In the genomic region with DNA sequence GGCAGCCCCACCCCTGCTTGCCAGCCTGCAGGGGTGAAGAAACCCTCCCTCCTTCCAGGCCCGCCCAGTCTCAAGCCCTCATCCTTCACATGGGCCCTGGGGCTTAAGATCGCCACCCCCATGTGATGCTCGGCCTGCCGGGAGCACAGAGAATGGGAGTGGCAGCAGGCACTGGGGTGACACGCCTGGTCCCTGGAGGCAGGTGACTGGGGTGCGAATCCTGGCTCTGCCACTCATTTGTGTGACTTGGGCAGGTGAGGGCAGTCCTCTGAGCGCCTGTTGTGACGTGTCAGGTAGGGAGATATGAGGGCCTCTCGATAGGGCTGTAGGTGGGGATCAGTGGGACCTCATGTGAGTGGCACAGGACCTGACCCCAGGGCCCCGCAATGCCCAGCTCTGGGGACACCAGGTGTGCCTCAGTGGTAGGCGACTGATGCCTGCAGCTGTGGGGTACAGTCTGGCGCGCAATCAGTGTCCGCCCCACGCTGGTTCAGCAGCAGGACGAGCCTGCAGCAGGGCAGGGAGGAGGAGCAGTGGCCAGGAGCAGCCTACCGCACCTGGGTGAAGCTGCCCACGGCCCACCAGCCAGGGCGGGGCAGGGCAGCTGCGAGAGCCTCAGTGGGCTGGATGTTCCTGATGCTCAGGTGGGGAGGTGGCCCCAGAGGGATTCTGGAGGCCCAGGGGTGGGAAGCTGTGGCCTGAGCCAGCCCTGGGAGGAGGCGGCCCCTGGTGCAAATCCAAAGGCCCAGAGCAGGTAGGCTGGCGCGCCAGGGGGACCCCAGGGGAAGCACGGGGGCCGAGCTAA, we compare ENCODE assay signal across 1 cellular context.
TF ChIP-seq lines count a peak whose summit lies in the region.

No MANE protein-coding gene starts in this region.

TF ChIP-seq in IMR-90, 13 proteins besides CTCF, POLR2A, EP300 and RAD21:
- TF ChIP-seq MAZ (IDR thresholded peaks at IDR 0.05; ENCODE audit: borderline replicate concordance, low read depth, low read length) (no peak), MAFK (IDR thresholded peaks at IDR 0.05; ENCODE audit: low read depth, low read length) (no peak), BHLHE40 (IDR thresholded peaks at IDR 0.05; ENCODE audit: low read depth, low read length) (no peak), FOS (IDR thresholded peaks at IDR 0.05; ENCODE audit: low read depth, low read length) (no peak), NFE2L2 (IDR thresholded peaks at IDR 0.05; ENCODE audit: low read depth, low read length) (no peak), CHD1 (IDR thresholded peaks at IDR 0.05; ENCODE audit: low read depth, low read length) (no peak), RFX5 (IDR thresholded peaks at IDR 0.05; ENCODE audit: low read depth, low read length) (no peak), CEBPB (IDR thresholded peaks at IDR 0.05; ENCODE audit: low read depth, low read length) (no peak), MXI1 (IDR thresholded peaks at IDR 0.05; ENCODE audit: borderline replicate concordance, low read depth, low read length) (no peak), RCOR1 (IDR thresholded peaks at IDR 0.05; ENCODE audit: insufficient replicate concordance, low read length) (no peak), SMC3 (IDR thresholded peaks at IDR 0.05; ENCODE audit: low read depth, low read length) (no peak)
- TF ChIP-seq, protein P1, sequence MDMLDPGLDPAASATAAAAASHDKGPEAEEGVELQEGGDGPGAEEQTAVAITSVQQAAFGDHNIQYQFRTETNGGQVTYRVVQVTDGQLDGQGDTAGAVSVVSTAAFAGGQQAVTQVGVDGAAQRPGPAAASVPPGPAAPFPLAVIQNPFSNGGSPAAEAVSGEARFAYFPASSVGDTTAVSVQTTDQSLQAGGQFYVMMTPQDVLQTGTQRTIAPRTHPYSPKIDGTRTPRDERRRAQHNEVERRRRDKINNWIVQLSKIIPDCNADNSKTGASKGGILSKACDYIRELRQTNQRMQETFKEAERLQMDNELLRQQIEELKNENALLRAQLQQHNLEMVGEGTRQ (IDR thresholded peaks at IDR 0.05; ENCODE audit: low read depth, low read length) = no peak
- TF ChIP-seq, protein P2, sequence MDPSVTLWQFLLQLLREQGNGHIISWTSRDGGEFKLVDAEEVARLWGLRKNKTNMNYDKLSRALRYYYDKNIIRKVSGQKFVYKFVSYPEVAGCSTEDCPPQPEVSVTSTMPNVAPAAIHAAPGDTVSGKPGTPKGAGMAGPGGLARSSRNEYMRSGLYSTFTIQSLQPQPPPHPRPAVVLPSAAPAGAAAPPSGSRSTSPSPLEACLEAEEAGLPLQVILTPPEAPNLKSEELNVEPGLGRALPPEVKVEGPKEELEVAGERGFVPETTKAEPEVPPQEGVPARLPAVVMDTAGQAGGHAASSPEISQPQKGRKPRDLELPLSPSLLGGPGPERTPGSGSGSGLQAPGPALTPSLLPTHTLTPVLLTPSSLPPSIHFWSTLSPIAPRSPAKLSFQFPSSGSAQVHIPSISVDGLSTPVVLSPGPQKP (IDR thresholded peaks at IDR 0.05; ENCODE audit: borderline replicate concordance, low read depth, low read length) = no peak
